ENCODE assay signal across 8 cellular contexts in genomic region chr21:32940079-32941014, GRCh38.
A peak's percentile ranks its signal among the peaks of the same experiment; 100 is the strongest.
DNase-seq lines count a peak whose midpoint lies in the region; ATAC-seq lines count a peak whose summit lies in the region.

No MANE protein-coding gene starts in this region.

- H3K27ac Mint-ChIP-seq in stimulated activated naive CD8-positive, alpha-beta T cell treated with anti-CD3 and anti-CD28 coated beads, Interleukin-15, amount 100 ng/mL, for 72 hours = no peak overlapping the region

- H3K9me3 Mint-ChIP-seq in stimulated activated naive CD8-positive, alpha-beta T cell treated with anti-CD3 and anti-CD28 coated beads, Interleukin-15, amount 100 ng/mL, for 72 hours = no peaks in the 10 kb centered on the region

- ATAC-seq in stimulated activated naive CD8-positive, alpha-beta T cell treated with anti-CD3 and anti-CD28 coated beads, Interleukin-15, amount 100 ng/mL, for 72 hours = peak; percentile 55

- in situ Hi-C loops in T47D (cut with HindIII; ENCODE audit: low pct_unique_long_range_greater_than_20kb, low sequenced_read_pairs) = no loop called here

- no peaks in the 10 kb centered on the region for H3K27me3 Mint-ChIP-seq in stimulated activated naive CD8-positive, alpha-beta T cell treated with anti-CD3 and anti-CD28 coated beads, Interleukin-15, amount 100 ng/mL, for 72 hours

- H3K4me1 Mint-ChIP-seq in stimulated activated naive CD8-positive, alpha-beta T cell treated with anti-CD3 and anti-CD28 coated beads, Interleukin-15, amount 100 ng/mL, for 72 hours = peaks cover 10% of the 10 kb centered on the region

- no peak overlapping the region for H3K4me3 Mint-ChIP-seq in stimulated activated naive CD8-positive, alpha-beta T cell treated with anti-CD3 and anti-CD28 coated beads, Interleukin-15, amount 100 ng/mL, for 72 hours

- DNase-seq in DMS79 treated with DMSO at 0.1 percent for 48 hours (lab: John Stamatoyannopoulos, UW) = peak; percentile 7
- DNase-seq in DMS79 (lab: John Stamatoyannopoulos, UW) = no peak
- DNase-seq in LHCN-M2 (ENCODE audit: low read depth) = peak; percentile 32
- DNase-seq in SK-N-DZ (ENCODE audit: low spot score) = peak; percentile 34
- DNase-seq in T47D (ENCODE audit: low read depth in 1 of 2, low spot score in 1 of 2) = peak; percentile 25 to 73
- DNase-seq in left kidney (ENCODE audit: low read depth, low spot score) = peak; percentile 78
- peak; percentile 33 to 37 for DNase-seq in stimulated activated naive CD8-positive, alpha-beta T cell treated with anti-CD3 and anti-CD28 coated beads, Interleukin-15, amount 100 ng/mL, for 72 hours
- DNase-seq in cortex of kidney (lab: John Stamatoyannopoulos, UW) = no peak

Comparison
In these comparisons a context has a peak if more than half of its experiments do, and no peak if none do; other contexts are left out.
1. DNase-seq: peak in DMS79 treated with DMSO at 0.1 percent for 48 hours (single experiment), LHCN-M2 (single experiment), SK-N-DZ (single experiment), T47D (2 of 2), left kidney (single experiment) and stimulated activated naive CD8-positive, alpha-beta T cell treated with anti-CD3 and anti-CD28 coated beads, Interleukin-15, amount 100 ng/mL, for 72 hours (2 of 2); none in DMS79 (single experiment) and cortex of kidney (single experiment).